ENCODE assay signal across 17 cellular contexts in the genomic region with DNA sequence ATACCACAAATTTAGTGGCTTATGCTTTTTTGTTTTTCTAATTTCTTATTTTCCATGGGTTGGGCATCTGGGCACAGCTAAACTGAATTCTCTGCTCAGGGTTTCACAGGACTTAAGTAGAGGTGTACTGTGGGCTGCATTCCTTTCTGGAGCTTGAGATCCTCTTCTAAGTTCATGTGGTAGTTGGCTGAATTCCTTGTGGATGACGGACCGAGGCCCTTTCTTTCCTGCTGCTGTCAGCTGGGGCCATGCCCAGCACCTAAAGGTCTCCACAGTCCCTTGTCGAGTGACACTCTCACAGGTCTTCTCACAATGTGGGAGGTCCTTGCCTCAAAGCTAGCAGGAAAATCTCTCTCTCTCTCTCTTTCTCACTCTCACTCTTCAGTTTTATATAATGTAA.
"Had no signal": no experiment of that assay in that cellular context is flagged by ENCODE, and none has a peak within 500 bp of the region (broad histone marks: within the 10 kb centered on the region; RNA-seq: fewer than 3 reads in every experiment).

No MANE protein-coding gene starts in this region.

- ATAC-seq: left ventricle myocardium superior, SK-N-SH treated with all-trans-retinoic acid at 6 μM for 48 hours had no signal

- H3K36me3 ChIP-seq: sigmoid colon, thoracic aorta had no signal

- H3K4me3 ChIP-seq: coronary artery, sigmoid colon, thoracic aorta had no signal

- DNase-seq: activated CD4-positive, alpha-beta memory T cell treated with anti-CD3 and anti-CD28 coated beads for 36 hours; activated effector memory CD4-positive, alpha-beta T cell treated with Interleukin-2 at 50 U/mL for 16 hours; activated naive CD4-positive, alpha-beta T cell treated with anti-CD3 and anti-CD28 coated beads, Interleukin-2, amount 50 U/mL, for 16 hours; activated T-cell treated with anti-CD3 and anti-CD28 coated beads, Interleukin-2, amount 50 U/mL, for 24 hours; central memory CD4-positive, alpha-beta T cell; foreskin melanocyte; head of caudate nucleus; left ventricle myocardium superior; sigmoid colon; stimulated activated CD4-positive, alpha-beta T cell treated with anti-CD3 and anti-CD28 coated beads, Interleukin-2, amount 100 ng/mL, for 24 hours; T-helper 1 cell; T1000 had no signal

- H3K9me3 ChIP-seq: sigmoid colon, thoracic aorta had no signal

- H3K4me1 ChIP-seq: sigmoid colon had no signal

- H3K27ac ChIP-seq: coronary artery, sigmoid colon, thoracic aorta, VCaP had no signal

- FAIRE-seq: endothelial cell of umbilical vein had no signal

- H3K27me3 ChIP-seq: sigmoid colon had no signal
